ENCODE assay signal across 1 cellular context in genomic region chr1:100543640-100544039, GRCh38.
TF ChIP-seq lines count a peak whose summit lies in the region.

No MANE protein-coding gene starts in this region.

TF ChIP-seq in HepG2, 621 proteins besides CTCF, POLR2A, EP300 and RAD21 (continued from another document):
- 0 out of 4 replicates have a peak, but pooled peaks of 1 of the 2 experiments have one; percentile 26 for TF ChIP-seq HMGXB4 (CRISPR knock-in tag; IDR thresholded peaks at IDR 0.05; ENCODE audit: borderline replicate concordance in 1 of 2, low read depth in 1 of 2)
- peak; percentile 44; the same call in 1 of the 2 replicates for TF ChIP-seq SMC3 (IDR thresholded peaks at IDR 0.05; ENCODE audit: low read length)
